ENCODE assay signal across 22 cellular contexts in the genomic region with DNA sequence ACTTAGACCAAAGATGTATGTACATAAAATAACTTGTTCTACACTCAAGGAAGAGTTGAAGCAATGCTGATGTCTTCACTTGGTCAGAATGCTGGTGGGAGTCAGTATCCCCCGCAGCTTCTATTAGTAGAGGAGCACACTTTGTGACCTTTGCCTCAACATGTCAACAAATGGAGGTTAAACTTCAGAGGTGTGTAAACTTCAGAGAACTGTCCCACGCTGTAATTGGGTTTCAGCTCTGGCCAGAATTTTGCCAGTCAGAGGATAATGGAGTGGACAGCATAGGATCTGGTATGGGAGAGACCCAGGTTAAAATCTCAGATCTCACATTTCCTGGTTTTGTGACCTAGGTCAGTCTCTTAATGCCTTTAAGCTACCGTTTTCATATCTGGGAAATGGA.
"Had no signal": no experiment of that assay in that cellular context is flagged by ENCODE, and none has a peak within 500 bp of the region (broad histone marks: within the 10 kb centered on the region; RNA-seq: fewer than 3 reads in every experiment).

No MANE protein-coding gene starts in this region.

- H3K36me3 ChIP-seq: esophagus muscularis mucosa, gastroesophageal sphincter, heart left ventricle, left ventricle myocardium inferior, lower lobe of right lung had no signal

- DNase-seq: dermis blood vessel endothelial cell; dorsolateral prefrontal cortex; effector CD4-positive, alpha-beta T cell; effector memory CD4-positive, alpha-beta T cell; foreskin keratinocyte; heart left ventricle; hypothalamus; immature natural killer cell; islet precursor cell; kidney; kidney glomerular epithelial cell; left colon; left ventricle myocardium inferior; lower lobe of right lung; mesenchymal stem cell; mucosa of descending colon; naive B cell had no signal

- H3K79me2 ChIP-seq: hepatocyte had no signal

- H3K9me3 ChIP-seq: esophagus muscularis mucosa, gastroesophageal sphincter, heart left ventricle, left ventricle myocardium inferior, lower lobe of right lung, mucosa of descending colon had no signal

- H3K27me3 ChIP-seq: foreskin keratinocyte, hepatocyte had no signal

- H2AFZ ChIP-seq: hepatocyte had no signal

- H3K36me3 Mint-ChIP-seq: immature natural killer cell, mesothelial cell of epicardium, naive B cell had no signal

- H3K27ac Mint-ChIP-seq: immature natural killer cell, mesothelial cell of epicardium, naive B cell had no signal

- H3K4me2 ChIP-seq: hepatocyte had no signal

- H3K4me1 ChIP-seq: esophagus muscularis mucosa, foreskin keratinocyte, gastroesophageal sphincter, heart left ventricle, left ventricle myocardium inferior, lower lobe of right lung had no signal

- H3K27ac ChIP-seq: coronary artery, dorsolateral prefrontal cortex, esophagus muscularis mucosa, foreskin keratinocyte, gastroesophageal sphincter, heart left ventricle, hepatocyte, left ventricle myocardium inferior, lower lobe of right lung had no signal

- H3K9me3 Mint-ChIP-seq: immature natural killer cell, mesothelial cell of epicardium, naive B cell had no signal

- ATAC-seq: foreskin keratinocyte, gastroesophageal sphincter, heart left ventricle, lower lobe of right lung had no signal

- H3K4me3 ChIP-seq: coronary artery, dorsolateral prefrontal cortex, esophagus muscularis mucosa, gastroesophageal sphincter, heart left ventricle, hepatocyte, left ventricle myocardium inferior, lower lobe of right lung, mucosa of descending colon had no signal

- H3K4me1 Mint-ChIP-seq: mesothelial cell of epicardium, naive B cell had no signal

- H3K4me3 Mint-ChIP-seq: immature natural killer cell, mesothelial cell of epicardium, naive B cell had no signal
